In the genomic region with DNA sequence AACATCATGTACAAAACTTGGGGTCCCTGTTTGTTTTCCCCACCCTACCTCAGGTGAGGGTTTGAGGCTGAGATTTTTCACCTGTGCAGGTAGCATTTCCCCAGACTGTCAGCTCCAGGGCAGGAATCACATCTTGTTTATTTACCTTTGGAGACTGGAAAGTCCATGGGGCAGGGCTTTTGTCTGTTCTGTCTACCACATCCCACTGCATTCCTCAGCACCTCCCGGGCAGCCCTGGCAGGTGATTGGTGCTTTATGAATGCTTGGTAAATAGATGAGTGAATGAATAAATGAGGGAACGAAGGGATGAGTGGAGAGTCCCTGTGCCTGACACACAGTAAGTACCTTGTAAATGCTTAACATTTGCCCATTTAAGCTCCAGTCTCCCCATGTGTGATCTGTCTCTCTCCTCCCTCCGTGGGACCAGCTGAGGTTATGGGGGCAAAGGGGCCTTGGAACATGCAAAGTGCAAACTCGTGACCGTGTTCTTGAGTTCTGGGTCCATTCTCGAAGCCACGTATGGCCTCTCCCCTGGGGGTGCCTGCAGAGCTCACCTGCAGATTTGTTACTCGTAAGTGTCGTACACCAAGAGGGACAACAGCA, we compare ENCODE assay signal across 2 cellular contexts.
TF ChIP-seq lines count a peak whose summit lies in the region.

No MANE protein-coding gene starts in this region.

TF ChIP-seq in GM23338, 12 proteins besides CTCF, POLR2A, EP300 and RAD21 (continued from another document):
- TF ChIP-seq, protein P1, sequence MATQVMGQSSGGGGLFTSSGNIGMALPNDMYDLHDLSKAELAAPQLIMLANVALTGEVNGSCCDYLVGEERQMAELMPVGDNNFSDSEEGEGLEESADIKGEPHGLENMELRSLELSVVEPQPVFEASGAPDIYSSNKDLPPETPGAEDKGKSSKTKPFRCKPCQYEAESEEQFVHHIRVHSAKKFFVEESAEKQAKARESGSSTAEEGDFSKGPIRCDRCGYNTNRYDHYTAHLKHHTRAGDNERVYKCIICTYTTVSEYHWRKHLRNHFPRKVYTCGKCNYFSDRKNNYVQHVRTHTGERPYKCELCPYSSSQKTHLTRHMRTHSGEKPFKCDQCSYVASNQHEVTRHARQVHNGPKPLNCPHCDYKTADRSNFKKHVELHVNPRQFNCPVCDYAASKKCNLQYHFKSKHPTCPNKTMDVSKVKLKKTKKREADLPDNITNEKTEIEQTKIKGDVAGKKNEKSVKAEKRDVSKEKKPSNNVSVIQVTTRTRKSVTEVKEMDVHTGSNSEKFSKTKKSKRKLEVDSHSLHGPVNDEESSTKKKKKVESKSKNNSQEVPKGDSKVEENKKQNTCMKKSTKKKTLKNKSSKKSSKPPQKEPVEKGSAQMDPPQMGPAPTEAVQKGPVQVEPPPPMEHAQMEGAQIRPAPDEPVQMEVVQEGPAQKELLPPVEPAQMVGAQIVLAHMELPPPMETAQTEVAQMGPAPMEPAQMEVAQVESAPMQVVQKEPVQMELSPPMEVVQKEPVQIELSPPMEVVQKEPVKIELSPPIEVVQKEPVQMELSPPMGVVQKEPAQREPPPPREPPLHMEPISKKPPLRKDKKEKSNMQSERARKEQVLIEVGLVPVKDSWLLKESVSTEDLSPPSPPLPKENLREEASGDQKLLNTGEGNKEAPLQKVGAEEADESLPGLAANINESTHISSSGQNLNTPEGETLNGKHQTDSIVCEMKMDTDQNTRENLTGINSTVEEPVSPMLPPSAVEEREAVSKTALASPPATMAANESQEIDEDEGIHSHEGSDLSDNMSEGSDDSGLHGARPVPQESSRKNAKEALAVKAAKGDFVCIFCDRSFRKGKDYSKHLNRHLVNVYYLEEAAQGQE (IDR thresholded peaks at IDR 0.05; ENCODE audit: unreplicated experiment), result no peak
- TF ChIP-seq CREB1 (CRISPR knock-in tag; IDR thresholded peaks at IDR 0.05; ENCODE audit: low read depth), result no peak
- TF ChIP-seq STAT1 (IDR thresholded peaks at IDR 0.05; ENCODE audit: unreplicated experiment), result no peak
- TF ChIP-seq, protein P2, sequence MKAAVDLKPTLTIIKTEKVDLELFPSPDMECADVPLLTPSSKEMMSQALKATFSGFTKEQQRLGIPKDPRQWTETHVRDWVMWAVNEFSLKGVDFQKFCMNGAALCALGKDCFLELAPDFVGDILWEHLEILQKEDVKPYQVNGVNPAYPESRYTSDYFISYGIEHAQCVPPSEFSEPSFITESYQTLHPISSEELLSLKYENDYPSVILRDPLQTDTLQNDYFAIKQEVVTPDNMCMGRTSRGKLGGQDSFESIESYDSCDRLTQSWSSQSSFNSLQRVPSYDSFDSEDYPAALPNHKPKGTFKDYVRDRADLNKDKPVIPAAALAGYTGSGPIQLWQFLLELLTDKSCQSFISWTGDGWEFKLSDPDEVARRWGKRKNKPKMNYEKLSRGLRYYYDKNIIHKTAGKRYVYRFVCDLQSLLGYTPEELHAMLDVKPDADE (IDR thresholded peaks at IDR 0.05), result no peak
- TF ChIP-seq, protein P3, sequence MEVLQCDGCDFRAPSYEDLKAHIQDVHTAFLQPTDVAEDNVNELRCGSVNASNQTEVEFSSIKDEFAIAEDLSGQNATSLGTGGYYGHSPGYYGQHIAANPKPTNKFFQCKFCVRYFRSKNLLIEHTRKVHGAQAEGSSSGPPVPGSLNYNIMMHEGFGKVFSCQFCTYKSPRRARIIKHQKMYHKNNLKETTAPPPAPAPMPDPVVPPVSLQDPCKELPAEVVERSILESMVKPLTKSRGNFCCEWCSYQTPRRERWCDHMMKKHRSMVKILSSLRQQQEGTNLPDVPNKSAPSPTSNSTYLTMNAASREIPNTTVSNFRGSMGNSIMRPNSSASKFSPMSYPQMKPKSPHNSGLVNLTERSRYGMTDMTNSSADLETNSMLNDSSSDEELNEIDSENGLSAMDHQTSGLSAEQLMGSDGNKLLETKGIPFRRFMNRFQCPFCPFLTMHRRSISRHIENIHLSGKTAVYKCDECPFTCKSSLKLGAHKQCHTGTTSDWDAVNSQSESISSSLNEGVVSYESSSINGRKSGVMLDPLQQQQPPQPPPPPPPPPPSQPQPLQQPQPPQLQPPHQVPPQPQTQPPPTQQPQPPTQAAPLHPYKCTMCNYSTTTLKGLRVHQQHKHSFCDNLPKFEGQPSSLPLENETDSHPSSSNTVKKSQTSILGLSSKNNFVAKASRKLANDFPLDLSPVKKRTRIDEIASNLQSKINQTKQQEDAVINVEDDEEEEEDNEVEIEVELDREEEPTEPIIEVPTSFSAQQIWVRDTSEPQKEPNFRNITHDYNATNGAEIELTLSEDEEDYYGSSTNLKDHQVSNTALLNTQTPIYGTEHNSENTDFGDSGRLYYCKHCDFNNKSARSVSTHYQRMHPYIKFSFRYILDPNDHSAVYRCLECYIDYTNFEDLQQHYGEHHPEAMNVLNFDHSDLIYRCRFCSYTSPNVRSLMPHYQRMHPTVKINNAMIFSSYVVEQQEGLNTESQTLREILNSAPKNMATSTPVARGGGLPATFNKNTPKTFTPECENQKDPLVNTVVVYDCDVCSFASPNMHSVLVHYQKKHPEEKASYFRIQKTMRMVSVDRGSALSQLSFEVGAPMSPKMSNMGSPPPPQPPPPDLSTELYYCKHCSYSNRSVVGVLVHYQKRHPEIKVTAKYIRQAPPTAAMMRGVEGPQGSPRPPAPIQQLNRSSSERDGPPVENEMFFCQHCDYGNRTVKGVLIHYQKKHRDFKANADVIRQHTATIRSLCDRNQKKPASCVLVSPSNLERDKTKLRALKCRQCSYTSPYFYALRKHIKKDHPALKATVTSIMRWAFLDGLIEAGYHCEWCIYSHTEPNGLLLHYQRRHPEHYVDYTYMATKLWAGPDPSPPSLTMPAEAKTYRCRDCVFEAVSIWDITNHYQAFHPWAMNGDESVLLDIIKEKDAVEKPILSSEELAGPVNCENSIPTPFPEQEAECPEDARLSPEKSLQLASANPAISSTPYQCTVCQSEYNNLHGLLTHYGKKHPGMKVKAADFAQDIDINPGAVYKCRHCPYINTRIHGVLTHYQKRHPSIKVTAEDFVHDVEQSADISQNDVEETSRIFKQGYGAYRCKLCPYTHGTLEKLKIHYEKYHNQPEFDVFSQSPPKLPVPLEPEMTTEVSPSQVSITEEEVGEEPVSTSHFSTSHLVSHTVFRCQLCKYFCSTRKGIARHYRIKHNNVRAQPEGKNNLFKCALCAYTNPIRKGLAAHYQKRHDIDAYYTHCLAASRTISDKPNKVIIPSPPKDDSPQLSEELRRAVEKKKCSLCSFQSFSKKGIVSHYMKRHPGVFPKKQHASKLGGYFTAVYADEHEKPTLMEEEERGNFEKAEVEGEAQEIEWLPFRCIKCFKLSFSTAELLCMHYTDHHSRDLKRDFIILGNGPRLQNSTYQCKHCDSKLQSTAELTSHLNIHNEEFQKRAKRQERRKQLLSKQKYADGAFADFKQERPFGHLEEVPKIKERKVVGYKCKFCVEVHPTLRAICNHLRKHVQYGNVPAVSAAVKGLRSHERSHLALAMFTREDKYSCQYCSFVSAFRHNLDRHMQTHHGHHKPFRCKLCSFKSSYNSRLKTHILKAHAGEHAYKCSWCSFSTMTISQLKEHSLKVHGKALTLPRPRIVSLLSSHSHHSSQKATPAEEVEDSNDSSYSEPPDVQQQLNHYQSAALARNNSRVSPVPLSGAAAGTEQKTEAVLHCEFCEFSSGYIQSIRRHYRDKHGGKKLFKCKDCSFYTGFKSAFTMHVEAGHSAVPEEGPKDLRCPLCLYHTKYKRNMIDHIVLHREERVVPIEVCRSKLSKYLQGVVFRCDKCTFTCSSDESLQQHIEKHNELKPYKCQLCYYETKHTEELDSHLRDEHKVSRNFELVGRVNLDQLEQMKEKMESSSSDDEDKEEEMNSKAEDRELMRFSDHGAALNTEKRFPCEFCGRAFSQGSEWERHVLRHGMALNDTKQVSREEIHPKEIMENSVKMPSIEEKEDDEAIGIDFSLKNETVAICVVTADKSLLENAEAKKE (CRISPR knock-in tag; IDR thresholded peaks at IDR 0.05), result no peak
- no peak for TF ChIP-seq ZNF331 (CRISPR knock-in tag; IDR thresholded peaks at IDR 0.05; ENCODE audit: low read depth)
TF ChIP-seq in GM23338: peak in this region for 0.

TF ChIP-seq in WTC11, 78 proteins besides CTCF, POLR2A, EP300 and RAD21:
- TF ChIP-seq, protein P4, sequence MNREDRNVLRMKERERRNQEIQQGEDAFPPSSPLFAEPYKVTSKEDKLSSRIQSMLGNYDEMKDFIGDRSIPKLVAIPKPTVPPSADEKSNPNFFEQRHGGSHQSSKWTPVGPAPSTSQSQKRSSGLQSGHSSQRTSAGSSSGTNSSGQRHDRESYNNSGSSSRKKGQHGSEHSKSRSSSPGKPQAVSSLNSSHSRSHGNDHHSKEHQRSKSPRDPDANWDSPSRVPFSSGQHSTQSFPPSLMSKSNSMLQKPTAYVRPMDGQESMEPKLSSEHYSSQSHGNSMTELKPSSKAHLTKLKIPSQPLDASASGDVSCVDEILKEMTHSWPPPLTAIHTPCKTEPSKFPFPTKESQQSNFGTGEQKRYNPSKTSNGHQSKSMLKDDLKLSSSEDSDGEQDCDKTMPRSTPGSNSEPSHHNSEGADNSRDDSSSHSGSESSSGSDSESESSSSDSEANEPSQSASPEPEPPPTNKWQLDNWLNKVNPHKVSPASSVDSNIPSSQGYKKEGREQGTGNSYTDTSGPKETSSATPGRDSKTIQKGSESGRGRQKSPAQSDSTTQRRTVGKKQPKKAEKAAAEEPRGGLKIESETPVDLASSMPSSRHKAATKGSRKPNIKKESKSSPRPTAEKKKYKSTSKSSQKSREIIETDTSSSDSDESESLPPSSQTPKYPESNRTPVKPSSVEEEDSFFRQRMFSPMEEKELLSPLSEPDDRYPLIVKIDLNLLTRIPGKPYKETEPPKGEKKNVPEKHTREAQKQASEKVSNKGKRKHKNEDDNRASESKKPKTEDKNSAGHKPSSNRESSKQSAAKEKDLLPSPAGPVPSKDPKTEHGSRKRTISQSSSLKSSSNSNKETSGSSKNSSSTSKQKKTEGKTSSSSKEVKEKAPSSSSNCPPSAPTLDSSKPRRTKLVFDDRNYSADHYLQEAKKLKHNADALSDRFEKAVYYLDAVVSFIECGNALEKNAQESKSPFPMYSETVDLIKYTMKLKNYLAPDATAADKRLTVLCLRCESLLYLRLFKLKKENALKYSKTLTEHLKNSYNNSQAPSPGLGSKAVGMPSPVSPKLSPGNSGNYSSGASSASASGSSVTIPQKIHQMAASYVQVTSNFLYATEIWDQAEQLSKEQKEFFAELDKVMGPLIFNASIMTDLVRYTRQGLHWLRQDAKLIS (CRISPR knock-in tag; IDR thresholded peaks at IDR 0.05; ENCODE audit: borderline replicate concordance), result no peak
- TF ChIP-seq, protein P5, sequence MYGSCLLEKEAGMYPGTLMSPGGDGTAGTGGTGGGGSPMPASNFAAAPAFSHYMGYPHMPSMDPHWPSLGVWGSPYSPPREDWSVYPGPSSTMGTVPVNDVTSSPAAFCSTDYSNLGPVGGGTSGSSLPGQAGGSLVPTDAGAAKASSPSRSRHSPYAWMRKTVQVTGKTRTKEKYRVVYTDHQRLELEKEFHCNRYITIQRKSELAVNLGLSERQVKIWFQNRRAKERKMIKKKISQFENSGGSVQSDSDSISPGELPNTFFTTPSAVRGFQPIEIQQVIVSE (CRISPR knock-in tag; IDR thresholded peaks at IDR 0.05; ENCODE audit: borderline replicate concordance), result no peak
- TF ChIP-seq FOXJ3 (CRISPR knock-in tag; IDR thresholded peaks at IDR 0.05; ENCODE audit: borderline replicate concordance) (no peak), ZBTB21 (CRISPR knock-in tag; IDR thresholded peaks at IDR 0.05; ENCODE audit: borderline replicate concordance) (no peak), TEAD1 (CRISPR knock-in tag; IDR thresholded peaks at IDR 0.05) (no peak), JAZF1 (CRISPR knock-in tag; IDR thresholded peaks at IDR 0.05) (no peak), CREB1 (CRISPR knock-in tag; IDR thresholded peaks at IDR 0.05) (no peak), OVOL2 (CRISPR knock-in tag; IDR thresholded peaks at IDR 0.05; ENCODE audit: borderline replicate concordance) (no peak), SMAD3 (CRISPR knock-in tag; IDR thresholded peaks at IDR 0.05; ENCODE audit: borderline replicate concordance) (no peak), JUN (CRISPR knock-in tag; IDR thresholded peaks at IDR 0.05) (no peak)
- TF ChIP-seq, protein P6, sequence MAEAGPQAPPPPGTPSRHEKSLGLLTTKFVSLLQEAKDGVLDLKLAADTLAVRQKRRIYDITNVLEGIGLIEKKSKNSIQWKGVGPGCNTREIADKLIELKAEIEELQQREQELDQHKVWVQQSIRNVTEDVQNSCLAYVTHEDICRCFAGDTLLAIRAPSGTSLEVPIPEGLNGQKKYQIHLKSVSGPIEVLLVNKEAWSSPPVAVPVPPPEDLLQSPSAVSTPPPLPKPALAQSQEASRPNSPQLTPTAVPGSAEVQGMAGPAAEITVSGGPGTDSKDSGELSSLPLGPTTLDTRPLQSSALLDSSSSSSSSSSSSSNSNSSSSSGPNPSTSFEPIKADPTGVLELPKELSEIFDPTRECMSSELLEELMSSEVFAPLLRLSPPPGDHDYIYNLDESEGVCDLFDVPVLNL (CRISPR knock-in tag; IDR thresholded peaks at IDR 0.05; ENCODE audit: borderline replicate concordance, low read depth), result no peak
- TF ChIP-seq, protein P7, sequence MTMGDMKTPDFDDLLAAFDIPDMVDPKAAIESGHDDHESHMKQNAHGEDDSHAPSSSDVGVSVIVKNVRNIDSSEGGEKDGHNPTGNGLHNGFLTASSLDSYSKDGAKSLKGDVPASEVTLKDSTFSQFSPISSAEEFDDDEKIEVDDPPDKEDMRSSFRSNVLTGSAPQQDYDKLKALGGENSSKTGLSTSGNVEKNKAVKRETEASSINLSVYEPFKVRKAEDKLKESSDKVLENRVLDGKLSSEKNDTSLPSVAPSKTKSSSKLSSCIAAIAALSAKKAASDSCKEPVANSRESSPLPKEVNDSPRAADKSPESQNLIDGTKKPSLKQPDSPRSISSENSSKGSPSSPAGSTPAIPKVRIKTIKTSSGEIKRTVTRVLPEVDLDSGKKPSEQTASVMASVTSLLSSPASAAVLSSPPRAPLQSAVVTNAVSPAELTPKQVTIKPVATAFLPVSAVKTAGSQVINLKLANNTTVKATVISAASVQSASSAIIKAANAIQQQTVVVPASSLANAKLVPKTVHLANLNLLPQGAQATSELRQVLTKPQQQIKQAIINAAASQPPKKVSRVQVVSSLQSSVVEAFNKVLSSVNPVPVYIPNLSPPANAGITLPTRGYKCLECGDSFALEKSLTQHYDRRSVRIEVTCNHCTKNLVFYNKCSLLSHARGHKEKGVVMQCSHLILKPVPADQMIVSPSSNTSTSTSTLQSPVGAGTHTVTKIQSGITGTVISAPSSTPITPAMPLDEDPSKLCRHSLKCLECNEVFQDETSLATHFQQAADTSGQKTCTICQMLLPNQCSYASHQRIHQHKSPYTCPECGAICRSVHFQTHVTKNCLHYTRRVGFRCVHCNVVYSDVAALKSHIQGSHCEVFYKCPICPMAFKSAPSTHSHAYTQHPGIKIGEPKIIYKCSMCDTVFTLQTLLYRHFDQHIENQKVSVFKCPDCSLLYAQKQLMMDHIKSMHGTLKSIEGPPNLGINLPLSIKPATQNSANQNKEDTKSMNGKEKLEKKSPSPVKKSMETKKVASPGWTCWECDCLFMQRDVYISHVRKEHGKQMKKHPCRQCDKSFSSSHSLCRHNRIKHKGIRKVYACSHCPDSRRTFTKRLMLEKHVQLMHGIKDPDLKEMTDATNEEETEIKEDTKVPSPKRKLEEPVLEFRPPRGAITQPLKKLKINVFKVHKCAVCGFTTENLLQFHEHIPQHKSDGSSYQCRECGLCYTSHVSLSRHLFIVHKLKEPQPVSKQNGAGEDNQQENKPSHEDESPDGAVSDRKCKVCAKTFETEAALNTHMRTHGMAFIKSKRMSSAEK (CRISPR knock-in tag; IDR thresholded peaks at IDR 0.05; ENCODE audit: borderline replicate concordance), result no peak
